In genomic region chr9:95081998-95082397, GRCh38 we compare ENCODE assay signal across 20 cellular contexts.
DNase-seq lines count a peak whose midpoint lies in the region; ATAC-seq and TF ChIP-seq lines count a peak whose summit lies in the region.
"Had no signal": no experiment of that assay in that cellular context is flagged by ENCODE, and none has a peak within 500 bp of the region (broad histone marks: within the 10 kb centered on the region; RNA-seq: fewer than 3 reads in every experiment).

No MANE protein-coding gene starts in this region.

- TF ChIP-seq POLR2A in tibial nerve (IDR thresholded peaks at IDR 0.05): no peak

- H3K27ac ChIP-seq in angular gyrus (ENCODE audit: low read depth, low read length) (peak overlapping the region; percentile 96), esophagus (ENCODE audit: low read depth in 2 of 2, low read length in 1 of 2) (peak overlapping the region; percentile 73 to 84), tibial nerve (peak overlapping the region; percentile 64 to 97 (median 89))
- H3K27ac ChIP-seq: brain microvascular endothelial cell, lower lobe of right lung, ovary had no signal

- peaks cover 0 to 3% of the 10 kb centered on the region in 2 donors for H3K9me3 ChIP-seq in esophagus (ENCODE audit: control insufficient read depth in 2 of 2, insufficient read depth in 1 of 2, low read depth in 1 of 2, low read length in 1 of 2)
- H3K9me3 ChIP-seq in tibial nerve: no peaks in the 10 kb centered on the region
- H3K9me3 ChIP-seq: lower lobe of right lung, ovary had no signal

- no peak for TF ChIP-seq EP300 in tibial nerve (IDR thresholded peaks at IDR 0.05)

- H3K36me3 ChIP-seq in esophagus (ENCODE audit: control insufficient read depth in 2 of 2, insufficient read depth in 2 of 2, low read length in 1 of 2) (peaks cover 7 to 50% of the 10 kb centered on the region in 2 donors), tibial nerve (peaks cover 0 to 65% (median 11%) of the 10 kb centered on the region in 3 donors)
- H3K36me3 ChIP-seq: ovary had no signal

- TF ChIP-seq CTCF in tibial nerve (IDR thresholded peaks at IDR 0.05): no peak

- no peak overlapping the region for H3K27ac Mint-ChIP-seq in stimulated activated memory B cell treated with anti-CD40 and anti-IgM and Interleukin-4, amounts not matched to agents 10 μg/mL and 1 μg/mL and 100 μg/mL, for 72 hours
- H3K27ac Mint-ChIP-seq: activated CD8-positive, alpha-beta T cell treated with anti-CD3 and anti-CD28 coated beads for 36 hours; activated T-cell treated with anti-CD3 and anti-CD28 coated beads, Interleukin-2, amount 50 U/mL, for 24 hours; B cell had no signal

- intact Hi-C loops in posterior vena cava (cut with DNase I): no loop called here

- H3K4me1 ChIP-seq in esophagus (ENCODE audit: control insufficient read depth in 2 of 2, insufficient read depth in 2 of 2, low read length in 1 of 2) (peaks cover 16 to 40% of the 10 kb centered on the region in 2 donors), tibial nerve (peaks cover 0 to 96% (median 69%) of the 10 kb centered on the region in 4 donors)

- H3K4me3 Mint-ChIP-seq in stimulated activated memory B cell treated with anti-CD40 and anti-IgM and Interleukin-4, amounts not matched to agents 10 μg/mL and 1 μg/mL and 100 μg/mL, for 72 hours: no peak overlapping the region
- H3K4me3 Mint-ChIP-seq: activated CD8-positive, alpha-beta T cell treated with anti-CD3 and anti-CD28 coated beads for 36 hours; activated T-cell treated with anti-CD3 and anti-CD28 coated beads, Interleukin-2, amount 50 U/mL, for 24 hours; B cell; WTC11 had no signal

- no peak overlapping the region for H3K4me3 ChIP-seq in esophagus (ENCODE audit: low read depth in 1 of 2, low read length in 2 of 2)
- no peak overlapping the region for H3K4me3 ChIP-seq in tibial nerve
- H3K4me3 ChIP-seq: lower lobe of right lung, ovary had no signal

- ATAC-seq in HG02759 (IDR thresholded peaks at IDR 0.05; ENCODE audit: unreplicated experiment): no peak
- ATAC-seq in stimulated activated memory B cell treated with anti-CD40 and anti-IgM and Interleukin-4, amounts not matched to agents 10 μg/mL and 1 μg/mL and 100 μg/mL, for 72 hours: no peak
- ATAC-seq: activated CD8-positive, alpha-beta T cell treated with anti-CD3 and anti-CD28 coated beads for 36 hours; activated naive CD4-positive, alpha-beta T cell treated with anti-CD3 and anti-CD28 coated beads, Interleukin-2, amount 50 U/mL, for 72 hours; lower lobe of right lung; WTC11 had no signal

- no peaks in the 10 kb centered on the region for H3K9me3 Mint-ChIP-seq in stimulated activated memory B cell treated with anti-CD40 and anti-IgM and Interleukin-4, amounts not matched to agents 10 μg/mL and 1 μg/mL and 100 μg/mL, for 72 hours
- H3K9me3 Mint-ChIP-seq: activated CD8-positive, alpha-beta T cell treated with anti-CD3 and anti-CD28 coated beads for 36 hours; activated naive CD4-positive, alpha-beta T cell treated with anti-CD3 and anti-CD28 coated beads, Interleukin-2, amount 50 U/mL, for 72 hours; activated T-cell treated with anti-CD3 and anti-CD28 coated beads, Interleukin-2, amount 50 U/mL, for 24 hours; WTC11 had no signal

- 49 to 75% methylated on average over 19 of the region's 19 CpGs for WGBS in esophagus, 2 donors
- 54 to 58% methylated on average over 15 to 19 of the region's 19 CpGs for WGBS in tibial nerve, 2 donors

- no peaks in the 10 kb centered on the region for H3K4me1 Mint-ChIP-seq in stimulated activated memory B cell treated with anti-CD40 and anti-IgM and Interleukin-4, amounts not matched to agents 10 μg/mL and 1 μg/mL and 100 μg/mL, for 72 hours
- H3K4me1 Mint-ChIP-seq: B cell had no signal

- no peaks in the 10 kb centered on the region for H3K27me3 ChIP-seq in esophagus (ENCODE audit: control insufficient read depth in 1 of 2, insufficient read depth in 2 of 2, low read length in 2 of 2)
- H3K27me3 ChIP-seq in tibial nerve: no peaks in the 10 kb centered on the region
- H3K27me3 ChIP-seq: brain microvascular endothelial cell, ovary had no signal

- DNase-seq in posterior vena cava (ENCODE audit: low spot score) (peak; percentile 71), tibial nerve (ENCODE audit: low spot score in 2 of 2) (no peak), SIG-M5 treated with dmso at 0.1 percent for 504 hours (lab: John Stamatoyannopoulos, UW; ENCODE audit: unreplicated experiment) (no peak)
- DNase-seq: activated CD8-positive, alpha-beta T cell treated with anti-CD3 and anti-CD28 coated beads for 36 hours; activated T-cell treated with anti-CD3 and anti-CD28 coated beads, Interleukin-2, amount 50 U/mL, for 24 hours; brain microvascular endothelial cell; erythroblast; Karpas-422; lower lobe of right lung; NCI-H1092; NCI-H526 treated with DMSO at 0.1 percent for 48 hours; OCI-M1 had no signal

- no peaks in the 10 kb centered on the region for H3K27me3 Mint-ChIP-seq in stimulated activated memory B cell treated with anti-CD40 and anti-IgM and Interleukin-4, amounts not matched to agents 10 μg/mL and 1 μg/mL and 100 μg/mL, for 72 hours
- H3K27me3 Mint-ChIP-seq: activated CD8-positive, alpha-beta T cell treated with anti-CD3 and anti-CD28 coated beads for 36 hours; activated T-cell treated with anti-CD3 and anti-CD28 coated beads, Interleukin-2, amount 50 U/mL, for 24 hours; B cell had no signal

- peaks cover 37% of the 10 kb centered on the region for H3K36me3 Mint-ChIP-seq in stimulated activated memory B cell treated with anti-CD40 and anti-IgM and Interleukin-4, amounts not matched to agents 10 μg/mL and 1 μg/mL and 100 μg/mL, for 72 hours
- H3K36me3 Mint-ChIP-seq: activated naive CD4-positive, alpha-beta T cell treated with anti-CD3 and anti-CD28 coated beads, Interleukin-2, amount 50 U/mL, for 72 hours; WTC11 had no signal
